28 cellular contexts compared by ENCODE assay signal in genomic region chr1:41169799-41170180, GRCh38.
DNase-seq lines count a peak whose midpoint lies in the region; ATAC-seq, FAIRE-seq and TF ChIP-seq lines count a peak whose summit lies in the region.
"Had no signal": no experiment of that assay in that cellular context is flagged by ENCODE, and none has a peak within 500 bp of the region (broad histone marks: within the 10 kb centered on the region; RNA-seq: fewer than 3 reads in every experiment).

No MANE protein-coding gene starts in this region.

- 46% methylated on average over 3 of the region's 3 CpGs for WGBS in right lobe of liver (ENCODE audit: insufficient coverage, low coverage, low lambda C conversion rate, missing lambda C conversion rate)

- TF ChIP-seq CTCF in right lobe of liver (IDR thresholded peaks at IDR 0.05) (no peak), dorsolateral prefrontal cortex (IDR thresholded peaks at IDR 0.05 in 54 of 56, conservative IDR thresholded peaks at IDR 0.05 in 2 of 56; ENCODE audit: low read depth in 1 of 56, partially characterized antibody in 56 of 56) (no peak), osteoblast (IDR thresholded peaks at IDR 0.05; ENCODE audit: extremely low read depth, low read depth, low read length) (no peak)

- no peaks in the 10 kb centered on the region for H3K27me3 ChIP-seq in right lobe of liver
- H3K27me3 ChIP-seq in dorsolateral prefrontal cortex = no peaks in the 10 kb centered on the region
- H3K27me3 ChIP-seq in osteoblast (ENCODE audit: insufficient read depth, low read length) = no peaks in the 10 kb centered on the region
- H3K27me3 ChIP-seq: BE2C, BLaER1 had no signal

- H3K27ac ChIP-seq in right lobe of liver (no peak overlapping the region), dorsolateral prefrontal cortex (no peak overlapping the region), osteoblast (ENCODE audit: low read depth, low read length) (no peak overlapping the region)
- H3K27ac ChIP-seq: 22Rv1, BLaER1 had no signal

- H3K36me3 ChIP-seq in right lobe of liver (no peaks in the 10 kb centered on the region), osteoblast (ENCODE audit: insufficient read depth, low read length) (no peaks in the 10 kb centered on the region)
- H3K36me3 ChIP-seq: BE2C had no signal

- H3K79me2 ChIP-seq in osteoblast (ENCODE audit: insufficient read depth, low read length) = peaks cover 16% of the 10 kb centered on the region

- H3K9me3 ChIP-seq in right lobe of liver (no peaks in the 10 kb centered on the region), osteoblast (ENCODE audit: low read depth, low read length) (peaks cover 4% of the 10 kb centered on the region)
- H3K9me3 ChIP-seq: BE2C had no signal

- DNase-seq in GM19239 (ENCODE audit: insufficient read length, low spot score) = no peak
- DNase-seq in HuH-7 (ENCODE audit: low spot score) = peak; percentile 36
- no peak for DNase-seq in left lobe of liver (ENCODE audit: low spot score)
- DNase-seq in right lobe of liver = no peak
- DNase-seq in dorsolateral prefrontal cortex = no peak
- DNase-seq in frontal cortex (ENCODE audit: low spot score in 2 of 2) = no peak
- no peak for DNase-seq in osteoblast (ENCODE audit: insufficient read length, low spot score, missing footprints)
- no peak for DNase-seq in A172 (ENCODE audit: low spot score)
- DNase-seq: ACHN; BE2C; C1 segment of cervical spinal cord; CD4-positive, alpha-beta memory T cell; CD4-positive, CD25-positive, alpha-beta regulatory T cell; CD8-positive, alpha-beta memory T cell; COR-L47; DMS 273 treated with DMSO at 0.1 percent for 48 hours; DMS153; DMS53; DMS79; DND-41; EL; GDM1 had no signal

- TF ChIP-seq POLR2A in right lobe of liver (IDR thresholded peaks at IDR 0.05) = no peak

- no peaks in the 10 kb centered on the region for H4K20me1 ChIP-seq in osteoblast (ENCODE audit: insufficient read depth, low read length)

- no peak overlapping the region for H3K4me2 ChIP-seq in osteoblast (ENCODE audit: insufficient read depth, low read length)
- H3K4me2 ChIP-seq: BLaER1 had no signal

- no peak overlapping the region for H2AFZ ChIP-seq in osteoblast (ENCODE audit: low read length)

- H3K4me3 ChIP-seq in right lobe of liver (no peak overlapping the region), dorsolateral prefrontal cortex (no peak overlapping the region), osteoblast (ENCODE audit: insufficient read depth, low read length) (no peak overlapping the region)
- H3K4me3 ChIP-seq: GM12878 had no signal

- peak; percentile 80 for ATAC-seq in left lobe of liver
- ATAC-seq in right lobe of liver = peak; percentile 49 to 77 (median 72)
- ATAC-seq: GM12878 had no signal

- FAIRE-seq in GM19239 (lab: Jason Lieb, UNC) = peak; percentile 59
- no peak for FAIRE-seq in frontal cortex (lab: Jason Lieb, UNC)
- FAIRE-seq: A204.1, GM12878, GM12892, GM18507 had no signal

- intact Hi-C loops in right lobe of liver (cut with DNase I) (no loop called here), dorsolateral prefrontal cortex (cut with DNase I) (no loop called here)

- H3K4me1 ChIP-seq in right lobe of liver = peaks cover 0 to 14% (median 3%) of the 10 kb centered on the region in 4 donors
- no peaks in the 10 kb centered on the region for H3K4me1 ChIP-seq in osteoblast (ENCODE audit: insufficient read depth, low read length)
- H3K4me1 ChIP-seq: BE2C, BLaER1 had no signal
